16 cellular contexts compared by ENCODE assay signal in the genomic region with DNA sequence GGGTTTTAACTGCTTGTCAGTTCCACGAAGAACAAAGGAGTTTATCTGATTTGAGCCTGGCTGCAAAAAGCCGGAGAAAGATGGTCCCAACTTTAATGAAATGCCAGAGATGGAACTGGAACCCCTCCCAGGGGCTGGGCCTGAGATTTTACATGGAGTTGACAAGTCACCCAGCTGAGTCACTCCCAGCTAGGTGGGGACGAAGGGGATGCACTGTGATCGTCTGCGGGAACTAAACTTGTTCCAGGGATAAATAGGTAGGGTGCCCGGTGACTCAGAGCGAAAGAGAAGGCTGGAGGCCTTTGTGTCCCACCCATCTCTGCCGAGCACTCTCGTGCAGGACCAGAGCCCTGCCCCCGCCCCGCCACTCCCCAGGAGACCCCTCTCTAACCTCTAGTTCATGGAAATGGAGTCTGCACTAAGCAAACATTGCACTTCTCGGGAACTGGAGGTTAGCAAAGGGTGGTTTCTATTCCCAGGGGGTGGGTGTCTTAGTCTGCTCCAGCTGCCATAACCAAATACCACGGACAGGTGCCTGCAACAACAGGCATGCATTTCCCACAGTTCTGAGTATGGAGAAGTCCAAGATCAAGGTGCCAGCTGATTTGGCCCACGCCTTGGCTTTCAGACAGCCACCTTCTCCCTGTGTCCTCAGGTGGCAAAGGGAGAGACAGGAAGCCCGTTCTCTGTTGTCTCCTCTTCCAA.
DNase-seq lines count a peak whose midpoint lies in the region; ATAC-seq and TF ChIP-seq lines count a peak whose summit lies in the region.
"Had no signal": no experiment of that assay in that cellular context is flagged by ENCODE, and none has a peak within 500 bp of the region (broad histone marks: within the 10 kb centered on the region; RNA-seq: fewer than 3 reads in every experiment).

No MANE protein-coding gene starts in this region.

- intact Hi-C loops in adrenal gland (cut with DNase I), result no loop called here

- no peaks in the 10 kb centered on the region for H3K9me3 Mint-ChIP-seq in activated T-helper 17 cell treated with anti-CD3 and anti-CD28 coated beads, Interleukin-2, amount 50 U/mL, for 72 hours
- H3K9me3 Mint-ChIP-seq: T-helper 2 cell treated with Interferon-gamma antibody and Interleukin-4, amounts not matched to agents 5 μg/mL and 100 μg/mL, for 36 hours had no signal

- H3K36me3 ChIP-seq in WERI-Rb-1, result no peaks in the 10 kb centered on the region
- no peaks in the 10 kb centered on the region for H3K36me3 ChIP-seq in adrenal gland (replicated peaks in 1 of 2)

- H3K4me3 ChIP-seq in WERI-Rb-1 (ENCODE audit: low read depth, low read length) (peak overlapping the region; percentile 43), adrenal gland (no peak overlapping the region)

- DNase-seq in COR-L47 (lab: John Stamatoyannopoulos, UW), result peak; percentile 50
- peak; percentile 21 for DNase-seq in LHCN-M2 (ENCODE audit: low read depth)
- no peak for DNase-seq in WERI-Rb-1
- peak; percentile 75 for DNase-seq in myocyte (ENCODE audit: low read depth)
- no peak for DNase-seq in NCI-H2227 treated with DMSO at 0.1 percent for 48 hours (lab: John Stamatoyannopoulos, UW)
- no peak for DNase-seq in adrenal gland
- DNase-seq: aorta; EL; foreskin fibroblast; MM.1S; NCI-H510A; stimulated activated CD8-positive, alpha-beta memory T cell treated with anti-CD3 and anti-CD28 coated beads, Interleukin-4, amount 100 ng/mL, for 48 hours had no signal

- H3K27ac Mint-ChIP-seq in activated T-helper 17 cell treated with anti-CD3 and anti-CD28 coated beads, Interleukin-2, amount 50 U/mL, for 72 hours, result no peak overlapping the region
- H3K27ac Mint-ChIP-seq: T-helper 2 cell treated with Interferon-gamma antibody and Interleukin-4, amounts not matched to agents 5 μg/mL and 100 μg/mL, for 36 hours had no signal

- ATAC-seq in activated T-helper 17 cell treated with anti-CD3 and anti-CD28 coated beads, Interleukin-2, amount 50 U/mL, for 72 hours (replicated peaks), result no peak
- ATAC-seq in GM18502 (IDR thresholded peaks at IDR 0.05; ENCODE audit: poor library complexity, unreplicated experiment), result no peak
- ATAC-seq: Right ventricle myocardium inferior had no signal

- H3K4me1 ChIP-seq in adrenal gland (replicated peaks in 1 of 2), result no peaks in the 10 kb centered on the region

- H3K9me3 ChIP-seq in WERI-Rb-1 (ENCODE audit: severe bottlenecking) (no peaks in the 10 kb centered on the region), adrenal gland (replicated peaks in 1 of 3) (no peaks in the 10 kb centered on the region)

- H3K36me3 Mint-ChIP-seq in activated T-helper 17 cell treated with anti-CD3 and anti-CD28 coated beads, Interleukin-2, amount 50 U/mL, for 72 hours (ENCODE audit: low read depth), result no peaks in the 10 kb centered on the region

- no peaks in the 10 kb centered on the region for H3K27me3 ChIP-seq in WERI-Rb-1 (ENCODE audit: insufficient read depth, low read depth, severe bottlenecking)
- peaks cover 10% of the 10 kb centered on the region for H3K27me3 ChIP-seq in adrenal gland

- TF ChIP-seq CTCF in WERI-Rb-1 (IDR thresholded peaks at IDR 0.05; ENCODE audit: low read depth, low read length), result no peak
- no peak for TF ChIP-seq CTCF in adrenal gland (IDR thresholded peaks at IDR 0.05)

- WGBS in adrenal gland, 4 donors, result 46 to 59% (median 51%) methylated on average over 13 to 15 of the region's 15 CpGs

- H3K27ac ChIP-seq in WERI-Rb-1 (peak overlapping the region; percentile 76), adrenal gland (no peak overlapping the region)

- no peak for TF ChIP-seq POLR2A in adrenal gland (IDR thresholded peaks at IDR 0.05)

- H3K27me3 Mint-ChIP-seq in activated T-helper 17 cell treated with anti-CD3 and anti-CD28 coated beads, Interleukin-2, amount 50 U/mL, for 72 hours, result peaks cover 51% of the 10 kb centered on the region

- H3K4me3 Mint-ChIP-seq in activated T-helper 17 cell treated with anti-CD3 and anti-CD28 coated beads, Interleukin-2, amount 50 U/mL, for 72 hours, result no peak overlapping the region
- H3K4me3 Mint-ChIP-seq: T-helper 2 cell treated with Interferon-gamma antibody and Interleukin-4, amounts not matched to agents 5 μg/mL and 100 μg/mL, for 36 hours had no signal

- H3K4me1 Mint-ChIP-seq in activated T-helper 17 cell treated with anti-CD3 and anti-CD28 coated beads, Interleukin-2, amount 50 U/mL, for 72 hours, result no peaks in the 10 kb centered on the region

Comparison
In these comparisons a context has a peak if more than half of its experiments do, and no peak if none do; other contexts are left out.
1. DNase-seq: peak in COR-L47 (single experiment), LHCN-M2 (single experiment) and myocyte (single experiment); none in WERI-Rb-1 (single experiment), NCI-H2227 treated with DMSO at 0.1 percent for 48 hours (single experiment) and adrenal gland (0 of 7).